In the genomic region with DNA sequence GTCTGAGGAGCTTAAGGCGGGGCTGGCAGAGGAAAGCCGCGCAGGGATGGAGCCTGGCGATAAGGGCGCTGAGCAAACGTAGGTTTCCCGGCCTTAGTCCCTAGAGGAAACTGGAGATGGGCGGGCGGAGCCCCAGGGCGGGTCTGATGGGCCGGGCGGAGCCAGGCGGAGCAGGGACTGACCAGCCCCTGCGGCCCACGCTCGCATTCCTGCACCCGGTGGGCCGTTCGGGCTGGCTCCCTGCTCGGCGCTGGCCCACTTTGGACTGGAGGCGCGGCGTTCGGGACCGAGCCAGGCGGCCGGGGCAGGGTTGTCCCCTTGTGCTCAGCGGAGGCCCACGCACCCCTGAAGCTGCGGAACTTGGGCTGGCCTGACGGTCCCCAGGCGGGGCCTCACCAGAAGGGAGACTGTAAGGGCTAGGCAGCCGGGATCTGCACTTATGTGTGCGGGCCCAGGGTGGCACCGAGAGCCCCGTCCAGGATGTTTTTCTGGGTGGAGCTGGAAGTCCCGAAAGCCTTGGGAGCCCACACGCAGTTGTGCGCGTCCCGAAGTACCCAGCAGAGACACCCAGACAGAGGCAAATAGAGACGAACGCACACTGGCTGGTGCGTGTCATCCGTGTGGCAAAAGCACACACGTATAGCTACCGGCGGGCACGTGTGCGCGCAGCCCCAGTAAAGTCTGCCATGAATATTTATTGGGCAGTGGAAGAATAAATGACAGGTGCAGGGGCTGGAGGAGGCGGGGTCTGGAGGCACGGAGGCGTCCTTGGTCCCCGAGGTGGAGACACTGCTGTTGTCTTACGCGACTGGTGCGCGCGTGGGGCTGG, we compare ENCODE assay signal across 8 cellular contexts. TPM values are rescaled to one million over a fixed set of nuclear protein-coding genes. Genes with fewer than 3 reads are reported as not detected.
A peak's percentile ranks its signal among the peaks of the same experiment; 100 is the strongest.
DNase-seq lines count a peak whose midpoint lies in the region; ATAC-seq and TF ChIP-seq lines count a peak whose summit lies in the region.

No MANE protein-coding gene starts in this region.

- peaks cover 34% of the 10 kb centered on the region for H3K4me1 ChIP-seq in mononuclear cell (ENCODE audit: insufficient read depth, low read length)
- H3K4me1 ChIP-seq in uterus, result peaks cover 0 to 9% of the 10 kb centered on the region in 2 donors

- TF ChIP-seq CTCF in 22Rv1 (IDR thresholded peaks at IDR 0.05) (no peak), endothelial cell (IDR thresholded peaks at IDR 0.05; ENCODE audit: unreplicated experiment) (no peak), uterus (IDR thresholded peaks at IDR 0.05) (no peak), GM10266 (IDR thresholded peaks at IDR 0.05; ENCODE audit: control insufficient read depth, insufficient read depth, low read depth, missing control alignments) (no peak)

- TF ChIP-seq POLR2A in uterus (IDR thresholded peaks at IDR 0.05) (no peak), GM18505 (IDR thresholded peaks at IDR 0.05; ENCODE audit: borderline replicate concordance, extremely low read depth, insufficient read depth, insufficient read length) (no peak)

- H3K36me3 ChIP-seq in SK-N-MC (ENCODE audit: insufficient read depth, low read length) (no peaks in the 10 kb centered on the region), uterus (no peaks in the 10 kb centered on the region)

- DNase-seq in GM03348 (ENCODE audit: low spot score), result peak; percentile 96
- no peak for DNase-seq in SK-N-MC (ENCODE audit: low read depth, low spot score)
- peak; percentile 64 for DNase-seq in endothelial cell (ENCODE audit: low spot score)
- DNase-seq in uterus, result peak; percentile 36 to 51
- DNase-seq in GM10266 (ENCODE audit: extremely low spot score), result no peak

- H3K36me3 Mint-ChIP-seq in endothelial cell (ENCODE audit: low read depth, unreplicated experiment), result no peaks in the 10 kb centered on the region

- ATAC-seq in GM18505 (IDR thresholded peaks at IDR 0.05; ENCODE audit: unreplicated experiment), result no peak

- H3K4me1 Mint-ChIP-seq in endothelial cell (ENCODE audit: unreplicated experiment), result peaks cover 13% of the 10 kb centered on the region

- H3K4me3 ChIP-seq in SK-N-MC (peak overlapping the region; percentile 48), mononuclear cell (ENCODE audit: low read length) (peak overlapping the region; percentile 31), uterus (peak overlapping the region; percentile 23 to 39)

- H3K9me3 ChIP-seq in SK-N-MC (ENCODE audit: low read depth, low read length) (no peaks in the 10 kb centered on the region), mononuclear cell (ENCODE audit: low read depth, low read length) (no peaks in the 10 kb centered on the region), uterus (no peaks in the 10 kb centered on the region)

- no peaks in the 10 kb centered on the region for H3K9me3 Mint-ChIP-seq in endothelial cell (ENCODE audit: unreplicated experiment)

- H3K9ac ChIP-seq in SK-N-MC (ENCODE audit: insufficient read length), result no peak overlapping the region

- H3K27ac ChIP-seq in 22Rv1 (peak overlapping the region; percentile 56), SK-N-MC (no peak overlapping the region), uterus (no peak overlapping the region)

- intact Hi-C loops in uterus (cut with DNase I; ENCODE audit: low total_unique reads), result no loop called here

- H3K27ac Mint-ChIP-seq in endothelial cell (ENCODE audit: unreplicated experiment), result no peak overlapping the region

- peaks cover 38% of the 10 kb centered on the region for H3K27me3 ChIP-seq in mononuclear cell (ENCODE audit: insufficient read depth, low read length)
- H3K27me3 ChIP-seq in uterus, result peaks cover 0 to 12% of the 10 kb centered on the region in 2 donors

- peak overlapping the region; percentile 84 for H3K4me3 Mint-ChIP-seq in endothelial cell (ENCODE audit: unreplicated experiment)

- peaks cover 16% of the 10 kb centered on the region for H3K27me3 Mint-ChIP-seq in endothelial cell (ENCODE audit: unreplicated experiment)

RNA-seq across cellular contexts. Expression of a gene that starts 1.4 kb away (rescaled TPM):
- total RNA-seq in endothelial cell (ENCODE audit: unreplicated experiment) (not detected), mononuclear cell (not detected), uterus (not detected)

RNA-seq across cellular contexts. Expression of a gene that starts 1.6 kb away (rescaled TPM):
- total RNA-seq in endothelial cell (ENCODE audit: unreplicated experiment) (0.18 TPM), mononuclear cell (0.10 TPM), uterus (under 1 TPM in 1 of 4 donors, not detected in 3; under 0.01 TPM)

RNA-seq across cellular contexts. Expression of a gene that starts 12.9 kb away (rescaled TPM):
- total RNA-seq in endothelial cell (ENCODE audit: unreplicated experiment), result 35.6 TPM
- 93.3 TPM for total RNA-seq in mononuclear cell
- 10 to 100 TPM; 12.7 to 87.1 (median 18.0) TPM for total RNA-seq in uterus

RNA-seq across cellular contexts. Expression of a gene that starts 35.6 kb away (rescaled TPM):
- total RNA-seq in endothelial cell (ENCODE audit: unreplicated experiment), result 590 TPM
- 183 TPM for total RNA-seq in mononuclear cell
- 100 to 1,000 TPM in 2 of 4 donors, 10 to 100 TPM in 2; 21.5 to 356 (median 109) TPM for total RNA-seq in uterus

RNA-seq across cellular contexts. Expression of a gene that starts 44.3 kb away (rescaled TPM):
- total RNA-seq in endothelial cell (ENCODE audit: unreplicated experiment), result 0.74 TPM
- 127 TPM for total RNA-seq in mononuclear cell
- total RNA-seq in uterus, result 1 to 10 TPM; 3.1 to 7.9 (median 5.1) TPM

Comparison
In these comparisons a context has a peak if more than half of its experiments do, and no peak if none do; other contexts are left out.
1. DNase-seq: peak in GM03348 (single experiment), endothelial cell (single experiment) and uterus (2 of 2); none in SK-N-MC (single experiment) and GM10266 (single experiment).
2. Peak in every context shown above with its lines, with median percentiles within 50 percentile points of each other: H3K4me3 ChIP-seq.